11 cellular contexts compared by ENCODE assay signal in genomic region chr10:32953277-32953927, GRCh38. TPM values are rescaled to one million over a fixed set of nuclear protein-coding genes. Genes with fewer than 3 reads are reported as not detected.
A peak's percentile ranks its signal among the peaks of the same experiment; 100 is the strongest.
DNase-seq lines count a peak whose midpoint lies in the region; ATAC-seq and TF ChIP-seq lines count a peak whose summit lies in the region.
"Had no signal": no experiment of that assay in that cellular context is flagged by ENCODE, and none has a peak within 500 bp of the region (broad histone marks: within the 10 kb centered on the region; RNA-seq: fewer than 3 reads in every experiment).

No MANE protein-coding gene starts in this region.

- H3K27me3 ChIP-seq in kidney epithelial cell (ENCODE audit: control insufficient read depth, insufficient read depth, low read length) = no peaks in the 10 kb centered on the region
- H3K27me3 ChIP-seq in upper lobe of left lung = no peaks in the 10 kb centered on the region
- H3K27me3 ChIP-seq: tibial nerve had no signal

- H3K36me3 ChIP-seq in kidney epithelial cell (ENCODE audit: control insufficient read depth, insufficient read depth, low read length) = no peaks in the 10 kb centered on the region
- H3K36me3 ChIP-seq in upper lobe of left lung = no peaks in the 10 kb centered on the region
- H3K36me3 ChIP-seq: tibial nerve had no signal

- peak overlapping the region; percentile 80 for H3K27ac Mint-ChIP-seq in activated T-cell treated with anti-CD3 and anti-CD28 coated beads, Interleukin-2, amount 50 U/mL, for 72 hours
- peak overlapping the region in 1 of 5 experiments; percentile 64 for H3K27ac Mint-ChIP-seq in brain

- H3K4me3 ChIP-seq in kidney epithelial cell (ENCODE audit: low read depth, low read length) (peak overlapping the region; percentile 97), upper lobe of left lung (no peak overlapping the region)
- H3K4me3 ChIP-seq: tibial nerve had no signal

- ATAC-seq in activated T-cell treated with anti-CD3 and anti-CD28 coated beads, Interleukin-2, amount 50 U/mL, for 72 hours (replicated peaks in 1 of 2) = no peak
- no peak for ATAC-seq in upper lobe of left lung (ENCODE audit: low FRiP score in 2 of 2)

- H3K4me3 Mint-ChIP-seq in activated T-cell treated with anti-CD3 and anti-CD28 coated beads, Interleukin-2, amount 50 U/mL, for 72 hours = peak overlapping the region; percentile 67 to 74
- peak overlapping the region in 4 of 5 experiments; percentile 13 to 93 (median 68) for H3K4me3 Mint-ChIP-seq in brain

- TF ChIP-seq CTCF in brain (conservative IDR thresholded peaks at IDR 0.05) = no peak
- TF ChIP-seq CTCF in kidney epithelial cell (IDR thresholded peaks at IDR 0.05; ENCODE audit: insufficient read depth, low read length, poor library complexity, severe bottlenecking) = no peak
- TF ChIP-seq CTCF in upper lobe of left lung (IDR thresholded peaks at IDR 0.05) = no peak

- H3K4me1 Mint-ChIP-seq in activated T-cell treated with anti-CD3 and anti-CD28 coated beads, Interleukin-2, amount 50 U/mL, for 72 hours (ENCODE audit: low read depth) = peaks cover 65% of the 10 kb centered on the region
- peaks cover 79% of the 10 kb centered on the region for H3K4me1 Mint-ChIP-seq in brain

- no peak for DNase-seq in activated T-cell treated with anti-CD3 and anti-CD28 coated beads, Interleukin-2, amount 50 U/mL, for 72 hours
- DNase-seq in activated T-cell treated with anti-CD3 and anti-CD28 coated beads for 4 hours = no peak
- no peak for DNase-seq in kidney epithelial cell (ENCODE audit: low read depth)
- no peak for DNase-seq in upper lobe of left lung
- no peak for DNase-seq in activated naive CD4-positive, alpha-beta T cell treated with Interleukin-2 at 50 U/mL for 16 hours
- no peak for DNase-seq in mesenteric fat pad (ENCODE audit: low spot score)
- no peak for DNase-seq in GM19238 (ENCODE audit: insufficient read length, low spot score)
- DNase-seq: AML-193, SHP77 treated with DMSO at 0.1 percent for 48 hours had no signal

- no peak for TF ChIP-seq POLR2A in upper lobe of left lung (IDR thresholded peaks at IDR 0.05)

- H3K9me3 Mint-ChIP-seq in activated T-cell treated with anti-CD3 and anti-CD28 coated beads, Interleukin-2, amount 50 U/mL, for 72 hours = no peaks in the 10 kb centered on the region
- peaks cover 0 to 2% (median 0%) of the 10 kb centered on the region in 5 experiments for H3K9me3 Mint-ChIP-seq in brain

- H3K36me3 Mint-ChIP-seq in activated T-cell treated with anti-CD3 and anti-CD28 coated beads, Interleukin-2, amount 50 U/mL, for 72 hours (ENCODE audit: insufficient read depth in 2 of 2) = no peaks in the 10 kb centered on the region
- H3K36me3 Mint-ChIP-seq in brain = peaks cover 18% of the 10 kb centered on the region

- no peaks in the 10 kb centered on the region for H3K9me3 ChIP-seq in upper lobe of left lung
- H3K9me3 ChIP-seq: tibial nerve had no signal

- no peaks in the 10 kb centered on the region for H3K27me3 Mint-ChIP-seq in activated T-cell treated with anti-CD3 and anti-CD28 coated beads, Interleukin-2, amount 50 U/mL, for 72 hours (ENCODE audit: low read depth)
- peaks cover under 1% of the 10 kb centered on the region for H3K27me3 Mint-ChIP-seq in brain

- 37 to 50% methylated on average over 6 of the region's 6 CpGs for WGBS in upper lobe of left lung, 2 donors

- peaks cover 44 to 73% (median 59%) of the 10 kb centered on the region in 4 donors for H3K4me1 ChIP-seq in upper lobe of left lung

- H3K27ac ChIP-seq in upper lobe of left lung = peak overlapping the region in 3 of 4 donors; percentile 5 to 55 (median 6)

- TF ChIP-seq EP300 in upper lobe of left lung (IDR thresholded peaks at IDR 0.05) = no peak

RNA-seq across cellular contexts. Expression of gene ITGB1, which starts 4.6 kb away (rescaled TPM):
- 10 to 100 TPM; 52.3 to 91.2 TPM for total RNA-seq in activated T-cell treated with anti-CD3 and anti-CD28 coated beads, Interleukin-2, amount 50 U/mL, for 72 hours
- polyA plus RNA-seq in brain (ENCODE audit: insufficient read depth, low read depth, low replicate concordance) = 152 TPM
- 1,462 and 2,227 TPM in 2 replicates for total RNA-seq in kidney epithelial cell
- total RNA-seq in upper lobe of left lung = 100 to 1,000 TPM in 5 of 6 donors, 10 to 100 TPM in 1; 94.3 to 492 (median 340) TPM
- 601 TPM for total RNA-seq in mesenteric fat pad
